Comparison of ENCODE assay signal across 22 cellular contexts in the genomic region with DNA sequence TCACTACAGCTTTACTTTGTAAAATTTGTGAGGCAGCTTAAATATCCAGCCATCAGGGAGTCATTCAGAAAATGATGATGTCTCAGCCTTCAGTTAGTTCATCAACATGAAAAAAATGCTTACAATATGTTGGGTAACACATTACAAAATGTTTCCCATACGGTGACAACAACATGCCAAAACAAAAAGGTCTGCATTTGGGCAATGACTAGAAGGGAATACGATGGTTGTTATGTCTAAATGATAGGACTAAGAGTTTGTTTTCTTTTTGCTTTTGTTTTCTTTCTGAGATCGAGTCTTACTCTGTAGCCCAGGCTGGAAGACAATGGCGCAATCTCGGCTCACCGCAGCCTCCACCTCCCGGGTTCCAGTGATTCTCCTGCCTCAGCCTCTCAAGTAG. TPM values are rescaled to one million over a fixed set of nuclear protein-coding genes. Genes with fewer than 3 reads are reported as not detected.
"Had no signal": no experiment of that assay in that cellular context is flagged by ENCODE, and none has a peak within 500 bp of the region (broad histone marks: within the 10 kb centered on the region; RNA-seq: fewer than 3 reads in every experiment).

No MANE protein-coding gene starts in this region.

- H2AFZ ChIP-seq: parathyroid adenoma had no signal

- ATAC-seq: activated CD4-positive, alpha-beta T cell treated with anti-CD3 and anti-CD28 coated beads for 36 hours; activated CD8-positive, alpha-beta T cell treated with anti-CD3 and anti-CD28 coated beads for 36 hours; activated naive CD8-positive, alpha-beta T cell treated with anti-CD3 and anti-CD28 coated beads, Interleukin-2, amount 50 U/mL, for 24 hours; activated T-cell treated with anti-CD3 and anti-CD28 coated beads, Interleukin-2, amount 50 U/mL, for 72 hours; heart left ventricle; left ventricle myocardium superior; T-cell; upper lobe of right lung had no signal

- H3K9ac ChIP-seq: parathyroid adenoma had no signal

- H3K27ac ChIP-seq: epithelial cell of prostate, heart left ventricle, parathyroid adenoma, upper lobe of right lung, VCaP had no signal

- H3K4me1 ChIP-seq: parathyroid adenoma had no signal

- H3K9me3 ChIP-seq: heart left ventricle, upper lobe of right lung had no signal

- H3K4me3 ChIP-seq: heart left ventricle, upper lobe of right lung had no signal

- H3K36me3 ChIP-seq: heart left ventricle, upper lobe of right lung had no signal

- H3K79me2 ChIP-seq: parathyroid adenoma had no signal

- H3K27me3 ChIP-seq: heart left ventricle had no signal

- DNase-seq: activated CD4-positive, alpha-beta T cell treated with anti-CD3 and anti-CD28 coated beads for 36 hours; activated CD8-positive, alpha-beta memory T cell treated with anti-CD3 and anti-CD28 coated beads, Interleukin-2, amount 50 U/mL, for 4 hours; activated CD8-positive, alpha-beta T cell treated with anti-CD3 and anti-CD28 coated beads for 36 hours; activated gamma-delta T cell treated with Interleukin-2 at 50 U/mL for 16 hours; activated naive CD8-positive, alpha-beta T cell treated with anti-CD3 and anti-CD28 coated beads, Interleukin-2, amount 50 U/mL, for 24 hours; activated T-cell treated with anti-CD3 and anti-CD28 coated beads, Interleukin-2, amount 50 U/mL, for 72 hours; caudate nucleus; cortex of kidney; effector memory CD4-positive, alpha-beta T cell; heart left ventricle; left ventricle myocardium superior; mesendoderm; stimulated activated CD4-positive, alpha-beta T cell treated with anti-CD3 and anti-CD28 coated beads, Interleukin-15, amount 100 ng/mL, for 24 hours; stimulated activated CD4-positive, alpha-beta T cell treated with anti-CD3 and anti-CD28 coated beads, Interleukin-4, amount 100 ng/mL, for 24 hours; T-cell; upper lobe of right lung had no signal

RNA-seq across cellular contexts. Expression of gene CFAP161, which starts 46.9 kb away (rescaled TPM):
- total RNA-seq: activated CD4-positive, alpha-beta T cell treated with anti-CD3 and anti-CD28 coated beads for 36 hours; activated CD8-positive, alpha-beta T cell treated with anti-CD3 and anti-CD28 coated beads for 36 hours; kidney epithelial cell; neural crest cell; renal cortical epithelial cell had no signal
